Comparison of ENCODE assay signal across 1 cellular context in the genomic region with DNA sequence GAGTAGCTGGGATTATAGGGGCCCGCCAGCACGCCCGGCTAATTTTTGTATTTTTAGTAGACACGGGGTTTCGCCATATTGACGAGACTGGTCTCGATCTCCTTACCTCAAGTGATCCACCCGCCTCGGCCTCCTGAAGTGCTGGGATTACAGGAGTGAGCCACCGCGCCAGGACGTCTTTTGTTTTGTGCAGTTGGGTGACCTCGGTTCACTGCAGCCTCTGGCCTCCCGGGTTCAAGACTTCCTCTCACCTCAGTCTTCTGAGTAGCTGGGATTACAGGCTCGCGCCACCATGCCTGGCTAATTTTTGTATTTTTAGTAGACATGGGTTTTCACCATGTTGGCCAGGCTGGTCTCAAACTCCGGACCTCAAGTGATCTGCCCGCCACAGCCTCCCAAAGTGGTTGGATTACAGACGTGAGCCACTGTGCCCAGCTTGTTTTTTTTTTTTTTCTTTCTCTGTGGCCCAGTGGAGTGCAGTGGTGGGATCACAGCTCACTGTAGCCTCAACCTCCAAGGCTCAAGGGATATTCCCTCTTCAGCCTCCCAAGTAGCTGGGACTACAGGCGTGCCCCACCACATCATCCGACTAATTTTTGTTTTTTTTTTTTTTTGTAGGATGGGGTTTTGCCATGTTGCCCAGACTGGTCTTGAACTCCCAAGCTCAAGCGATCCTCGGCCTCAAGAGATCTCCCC.
TF ChIP-seq lines count a peak whose summit lies in the region.

No MANE protein-coding gene starts in this region.

TF ChIP-seq in K562, 482 proteins besides CTCF, POLR2A, EP300 and RAD21:
- TF ChIP-seq LARP7 (IDR thresholded peaks at IDR 0.05) = 0 out of 2 replicates have a peak, but pooled peaks have one; percentile 15
TF ChIP-seq in K562: peak in this region for 1; not testable (repeated sequence) for 481.
